In the genomic region with DNA sequence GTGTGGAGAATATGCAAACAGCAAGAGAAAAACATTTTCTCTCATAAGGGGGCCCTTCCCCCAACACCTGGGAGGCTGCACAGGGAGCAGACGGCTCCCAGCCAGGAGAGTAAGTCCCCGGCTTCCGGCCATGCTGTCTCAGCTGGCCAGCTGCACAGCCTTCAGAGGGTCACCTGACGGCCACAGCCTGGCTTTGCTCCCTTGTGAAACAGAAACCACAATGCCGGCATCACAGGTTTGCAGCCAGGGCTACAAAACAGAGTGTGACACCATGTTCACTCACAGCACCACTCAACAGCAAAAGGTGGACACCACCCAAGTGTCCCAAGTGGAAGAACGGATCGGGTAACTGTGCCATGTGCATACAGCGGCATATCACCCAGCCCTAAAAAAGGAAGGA, we compare ENCODE assay signal across 28 cellular contexts.
A peak's percentile ranks its signal among the peaks of the same experiment; 100 is the strongest.
DNase-seq lines count a peak whose midpoint lies in the region; ATAC-seq and TF ChIP-seq lines count a peak whose summit lies in the region.
"Had no signal": no experiment of that assay in that cellular context is flagged by ENCODE, and none has a peak within 500 bp of the region (broad histone marks: within the 10 kb centered on the region; RNA-seq: fewer than 3 reads in every experiment).

No MANE protein-coding gene starts in this region.

- H2AK5ac ChIP-seq in neuronal stem cell (ENCODE audit: low read depth, low read length) = no peak overlapping the region

- peak overlapping the region; percentile 33 for H4K8ac ChIP-seq in neuronal stem cell (ENCODE audit: low read depth, low read length)

- no peak overlapping the region for H3K9ac ChIP-seq in neuronal stem cell (ENCODE audit: low read depth, low read length, poor library complexity)
- H3K9ac ChIP-seq: parathyroid adenoma had no signal

- no peak overlapping the region for H3K4me3 ChIP-seq in right atrium auricular region
- H3K4me3 ChIP-seq in neuronal stem cell (ENCODE audit: low read length in 2 of 2) = no peak overlapping the region
- H3K4me3 ChIP-seq: HAP-1, heart right ventricle, left lung, Peyer's patch, right lobe of liver, stomach, tibial nerve had no signal

- H3K4me1 ChIP-seq in right atrium auricular region (no peaks in the 10 kb centered on the region), neuronal stem cell (ENCODE audit: control insufficient read depth in 2 of 2, insufficient read depth in 1 of 2, low read depth in 1 of 2, low read length in 2 of 2) (no peaks in the 10 kb centered on the region)
- H3K4me1 ChIP-seq: HAP-1, left lung, Peyer's patch, right lobe of liver, tibial nerve had no signal

- H3K4me3 Mint-ChIP-seq in brain = peak overlapping the region in 1 of 5 experiments; percentile 60
- H3K4me3 Mint-ChIP-seq in stimulated activated naive B cell treated with anti-CD40 and anti-IgM and Interleukin-4, amounts not matched to agents 10 μg/mL and 1 μg/mL and 100 μg/mL, for 72 hours = no peak overlapping the region
- H3K4me3 Mint-ChIP-seq: activated CD8-positive, alpha-beta T cell treated with anti-CD3 and anti-CD28 coated beads, Interleukin-2, amount 10 ng/mL, durations not matched to agents 7 days and 5 days; natural killer cell; T-helper 1 cell treated with Interleukin-12 subunit alpha and Interleukin-12 subunit beta and Interleukin-4 antibody, amounts not matched to agents 30 μg/mL and 1 μg/mL, for 36 hours had no signal

- no CpG with 5 or more reads among the region's 8 CpGs for WGBS in neuronal stem cell (ENCODE audit: extremely low coverage in 2 of 2, insufficient read length in 2 of 2, insufficient replicate concordance in 1 of 2), 2 donors

- no peak overlapping the region for H2AFZ ChIP-seq in neuronal stem cell (ENCODE audit: low read length)
- H2AFZ ChIP-seq: parathyroid adenoma had no signal

- H2BK15ac ChIP-seq in neuronal stem cell (ENCODE audit: low read length) = no peak overlapping the region

- peak overlapping the region; percentile 35 for H3K18ac ChIP-seq in neuronal stem cell (ENCODE audit: low read length)

- no peak overlapping the region for H3K23ac ChIP-seq in neuronal stem cell (ENCODE audit: low read depth, low read length, poor library complexity)

- H4K91ac ChIP-seq in neuronal stem cell (ENCODE audit: low read depth, low read length, poor library complexity) = no peak overlapping the region

- H3K27ac ChIP-seq in right atrium auricular region (no peak overlapping the region), neuronal stem cell (replicated peaks; ENCODE audit: low read length) (no peak overlapping the region)
- H3K27ac ChIP-seq: heart right ventricle, left lung, parathyroid adenoma, Peyer's patch, right lobe of liver, stomach, tibial nerve had no signal

- TF ChIP-seq CTCF in right atrium auricular region (IDR thresholded peaks at IDR 0.05) = no peak
- TF ChIP-seq CTCF in brain (conservative IDR thresholded peaks at IDR 0.05) = no peak

- H3K36me3 ChIP-seq in right atrium auricular region (no peaks in the 10 kb centered on the region), neuronal stem cell (replicated peaks in 1 of 2; ENCODE audit: control insufficient read depth in 2 of 2, insufficient read depth in 2 of 2, low read length in 2 of 2) (no peaks in the 10 kb centered on the region)
- H3K36me3 ChIP-seq: HAP-1, heart right ventricle, left lung, Peyer's patch, right lobe of liver, stomach, tibial nerve had no signal

- H3K27me3 ChIP-seq in right atrium auricular region (no peaks in the 10 kb centered on the region), neuronal stem cell (ENCODE audit: control insufficient read depth in 3 of 3, insufficient read depth in 3 of 3, low read depth in 1 of 3, low read length in 3 of 3) (no peaks in the 10 kb centered on the region)
- H3K27me3 ChIP-seq: Peyer's patch, right lobe of liver, stomach, tibial nerve had no signal

- H3K4ac ChIP-seq in neuronal stem cell (ENCODE audit: low read length) = no peak overlapping the region

- H3K36me3 Mint-ChIP-seq in brain = no peaks in the 10 kb centered on the region
- peaks cover 0 to 3% of the 10 kb centered on the region in 2 donors for H3K36me3 Mint-ChIP-seq in stimulated activated naive B cell treated with anti-CD40 and anti-IgM and Interleukin-4, amounts not matched to agents 10 μg/mL and 1 μg/mL and 100 μg/mL, for 72 hours
- H3K36me3 Mint-ChIP-seq: natural killer cell had no signal

- no peak overlapping the region for H2BK120ac ChIP-seq in neuronal stem cell (ENCODE audit: low read depth, low read length)

- H3K9me3 Mint-ChIP-seq in brain = peaks cover 8 to 22% (median 14%) of the 10 kb centered on the region in 5 experiments
- H3K9me3 Mint-ChIP-seq in stimulated activated naive B cell treated with anti-CD40 and anti-IgM and Interleukin-4, amounts not matched to agents 10 μg/mL and 1 μg/mL and 100 μg/mL, for 72 hours = peaks cover 0 to 5% of the 10 kb centered on the region in 2 donors
- H3K9me3 Mint-ChIP-seq: natural killer cell; T-helper 1 cell treated with Interleukin-12 subunit alpha and Interleukin-12 subunit beta and Interleukin-4 antibody, amounts not matched to agents 30 μg/mL and 1 μg/mL, for 36 hours had no signal

- H2BK5ac ChIP-seq in neuronal stem cell (ENCODE audit: low read length) = peak overlapping the region; percentile 78

- peaks cover 5% of the 10 kb centered on the region for H3K27me3 Mint-ChIP-seq in brain
- H3K27me3 Mint-ChIP-seq in stimulated activated naive B cell treated with anti-CD40 and anti-IgM and Interleukin-4, amounts not matched to agents 10 μg/mL and 1 μg/mL and 100 μg/mL, for 72 hours = peaks cover 9 to 15% of the 10 kb centered on the region in 2 donors

- no peaks in the 10 kb centered on the region for H3K79me1 ChIP-seq in neuronal stem cell (ENCODE audit: low read depth, low read length)

- peaks cover 39% of the 10 kb centered on the region for H3K4me1 Mint-ChIP-seq in brain
- H3K4me1 Mint-ChIP-seq in stimulated activated naive B cell treated with anti-CD40 and anti-IgM and Interleukin-4, amounts not matched to agents 10 μg/mL and 1 μg/mL and 100 μg/mL, for 72 hours = no peaks in the 10 kb centered on the region
- H3K4me1 Mint-ChIP-seq: natural killer cell had no signal

- H3K9me3 ChIP-seq in right atrium auricular region (peaks cover 6 to 13% of the 10 kb centered on the region in 2 donors), neuronal stem cell (replicated peaks in 1 of 2; ENCODE audit: control insufficient read depth in 2 of 2, insufficient read depth in 1 of 2, low read depth in 1 of 2, low read length in 2 of 2) (peaks cover 2 to 10% of the 10 kb centered on the region in 2 donors)
- H3K9me3 ChIP-seq: HAP-1, Peyer's patch, right lobe of liver had no signal

- H3K4me2 ChIP-seq in neuronal stem cell (ENCODE audit: insufficient read depth, low read length, poor library complexity, severe bottlenecking) = no peak overlapping the region

- intact Hi-C loops in left ventricle myocardium superior (cut with micrococcal nuclease) = no loop called here

- no peak overlapping the region for H2BK12ac ChIP-seq in neuronal stem cell (ENCODE audit: low read length)

- H3K14ac ChIP-seq in neuronal stem cell (ENCODE audit: low read length) = no peak overlapping the region

- peak overlapping the region in 3 of 5 experiments; percentile 26 to 58 (median 31) for H3K27ac Mint-ChIP-seq in brain
- no peak overlapping the region for H3K27ac Mint-ChIP-seq in stimulated activated naive B cell treated with anti-CD40 and anti-IgM and Interleukin-4, amounts not matched to agents 10 μg/mL and 1 μg/mL and 100 μg/mL, for 72 hours
- H3K27ac Mint-ChIP-seq: activated CD8-positive, alpha-beta T cell treated with anti-CD3 and anti-CD28 coated beads, Interleukin-2, amount 10 ng/mL, durations not matched to agents 7 days and 5 days; natural killer cell; T-helper 1 cell treated with Interleukin-12 subunit alpha and Interleukin-12 subunit beta and Interleukin-4 antibody, amounts not matched to agents 30 μg/mL and 1 μg/mL, for 36 hours had no signal

- ATAC-seq in left ventricle myocardium superior = no peak
- ATAC-seq in stimulated activated naive B cell treated with anti-CD40 and anti-IgM and Interleukin-4, amounts not matched to agents 10 μg/mL and 1 μg/mL and 100 μg/mL, for 72 hours (replicated peaks) = no peak
- ATAC-seq in HG03342 (IDR thresholded peaks at IDR 0.05; ENCODE audit: unreplicated experiment) = no peak
- ATAC-seq: activated CD8-positive, alpha-beta T cell treated with anti-CD3 and anti-CD28 coated beads, Interleukin-2, amount 10 ng/mL, durations not matched to agents 7 days and 5 days; heart right ventricle; left lung; natural killer cell; right lobe of liver had no signal

- DNase-seq in left ventricle myocardium superior = peak; percentile 23
- no peak for DNase-seq in right atrium auricular region (ENCODE audit: low spot score)
- no peak for DNase-seq in neuronal stem cell (ENCODE audit: low spot score)
- DNase-seq in stimulated activated naive B cell treated with anti-CD40 and anti-IgM and Interleukin-4, amounts not matched to agents 10 μg/mL and 1 μg/mL and 100 μg/mL, for 72 hours = no peak
- no peak for DNase-seq in NCI-H2227 (lab: John Stamatoyannopoulos, UW; ENCODE audit: unreplicated experiment)
- DNase-seq in NCI-H128 (lab: John Stamatoyannopoulos, UW; ENCODE audit: unreplicated experiment) = no peak
- DNase-seq: activated CD4-positive, CD25-positive, alpha-beta regulatory T cell treated with anti-CD3 and anti-CD28 coated beads, Interleukin-2, amount 50 U/mL, for 72 hours; activated CD8-positive, alpha-beta T cell treated with anti-CD3 and anti-CD28 coated beads, Interleukin-2, amount 10 ng/mL, durations not matched to agents 7 days and 5 days; activated gamma-delta T cell; activated T-cell treated with anti-CD3 and anti-CD28 coated beads for 4 hours; DMS79 treated with DMSO at 0.1 percent for 48 hours; heart right ventricle; Karpas-422; midbrain; natural killer cell; NCI-H1048; NCI-H187 treated with DMSO at 0.1 percent for 48 hours; NCI-H446; stomach had no signal
